15 cellular contexts compared by ENCODE assay signal in genomic region chr1:222739465-222739864, GRCh38. TPM values are rescaled to one million over a fixed set of nuclear protein-coding genes. Genes with fewer than 3 reads are reported as not detected.
DNase-seq lines count a peak whose midpoint lies in the region; ATAC-seq and TF ChIP-seq lines count a peak whose summit lies in the region.
"Had no signal": no experiment of that assay in that cellular context is flagged by ENCODE, and none has a peak within 500 bp of the region (broad histone marks: within the 10 kb centered on the region; RNA-seq: fewer than 3 reads in every experiment).

No MANE protein-coding gene starts in this region.

- H3K36me3 Mint-ChIP-seq in activated B cell treated with CpG ODN at 0.5 μM for 24 hours (ENCODE audit: low read depth), result peaks cover 15% of the 10 kb centered on the region
- H3K36me3 Mint-ChIP-seq: IgD-negative memory B cell had no signal

- H3K9me3 ChIP-seq in BLaER1 treated with 17β-estradiol and CSF1 and Interleukin-3, amounts not matched to agents 10 nM and 100 nM (replicated peaks in 1 of 11), result no peaks in the 10 kb centered on the region
- no peaks in the 10 kb centered on the region for H3K9me3 ChIP-seq in muscle layer of duodenum (ENCODE audit: control insufficient read depth in 1 of 2, low read length in 2 of 2)
- H3K9me3 ChIP-seq in stomach, result no peaks in the 10 kb centered on the region
- H3K9me3 ChIP-seq: MG63, SJCRH30 had no signal

- WGBS in stomach, 5 donors, result 28 to 64% (median 61%) methylated on average over 2 of the region's 2 CpGs

- POLR2A ChIA-PET in activated B cell treated with CpG ODN at 0.5 μM for 24 hours (lab: Charles Lee), result interaction anchor here (0.8 to 1.6 kb wide), 8 partner anchors 10 to 98 kb away, joined by 3 to 15 read pairs (median 4); partner anchors contain the start of genes AIDA and BROX

- peaks cover 0 to 27% (median 0%) of the 10 kb centered on the region in 11 experiments; a peak in 3 of 22 replicates for H3K27me3 ChIP-seq in BLaER1 treated with 17β-estradiol and CSF1 and Interleukin-3, amounts not matched to agents 10 nM and 100 nM
- no peaks in the 10 kb centered on the region for H3K27me3 ChIP-seq in muscle layer of duodenum (ENCODE audit: low read depth, low read length)
- no peaks in the 10 kb centered on the region for H3K27me3 ChIP-seq in stomach
- H3K27me3 ChIP-seq: MG63, SJCRH30 had no signal

- H3K4me3 Mint-ChIP-seq in activated B cell treated with CpG ODN at 0.5 μM for 24 hours, result no peak overlapping the region
- H3K4me3 Mint-ChIP-seq: CD8-positive, alpha-beta memory T cell had no signal

- H3K4me2 ChIP-seq in BLaER1 treated with 17β-estradiol and CSF1 and Interleukin-3, amounts not matched to agents 10 nM and 100 nM, result peak overlapping the region; percentile 19 to 74 (median 46); a peak in 17 of 22 replicates

- no peaks in the 10 kb centered on the region for H3K27me3 Mint-ChIP-seq in activated B cell treated with CpG ODN at 0.5 μM for 24 hours
- H3K27me3 Mint-ChIP-seq: CD8-positive, alpha-beta memory T cell; IgD-negative memory B cell had no signal

- intact Hi-C loops in activated B cell treated with CpG ODN at 0.5 μM for 24 hours (cut with micrococcal nuclease), result loop anchor here (2.0 kb wide), 3 partner anchors 75 to 383 kb away; partner anchors contain the start of gene DISP1
- intact Hi-C loops in stomach (cut with DNase I; ENCODE audit: low total_unique reads), result no loop called here

- peaks cover 0 to 35% (median 0%) of the 10 kb centered on the region in 11 experiments; a peak in 4 of 22 replicates for H4K20me1 ChIP-seq in BLaER1 treated with 17β-estradiol and CSF1 and Interleukin-3, amounts not matched to agents 10 nM and 100 nM

- H3K9me3 Mint-ChIP-seq in activated B cell treated with CpG ODN at 0.5 μM for 24 hours, result no peaks in the 10 kb centered on the region
- H3K9me3 Mint-ChIP-seq: CD8-positive, alpha-beta memory T cell; IgD-negative memory B cell had no signal

- ATAC-seq in activated B cell treated with CpG ODN at 0.5 μM for 24 hours (ENCODE audit: low read depth), result peak; percentile 40

- peak overlapping the region in 3 of 11 experiments; percentile 12 to 34 (median 24); a peak in 2 of 22 replicates for H3K9ac ChIP-seq in BLaER1 treated with 17β-estradiol and CSF1 and Interleukin-3, amounts not matched to agents 10 nM and 100 nM

- no peak overlapping the region for H3K4me3 ChIP-seq in BLaER1 treated with 17β-estradiol and CSF1 and Interleukin-3, amounts not matched to agents 10 nM and 100 nM
- H3K4me3 ChIP-seq in muscle layer of duodenum (ENCODE audit: low read depth in 1 of 2, low read length in 2 of 2) (no peak overlapping the region), stomach (peak overlapping the region in 1 of 4 donors; percentile 14)
- H3K4me3 ChIP-seq: MG63, SJCRH30 had no signal

- no peak for DNase-seq in activated B cell treated with CpG ODN at 0.5 μM for 24 hours
- no peak for DNase-seq in stomach
- no peak for DNase-seq in stimulated activated CD4-positive, alpha-beta T cell treated with anti-CD3 and anti-CD28 coated beads, Interleukin-4, amount 100 ng/mL, for 4 hours
- no peak for DNase-seq in glomerular visceral epithelial cell (ENCODE audit: extremely low spot score)
- no peak for DNase-seq in Kasumi-1 (lab: John Stamatoyannopoulos, UW)
- DNase-seq: Calu3, NCI-H524 treated with DMSO at 0.1 percent for 48 hours had no signal

- peaks cover 43% of the 10 kb centered on the region for H3K4me1 Mint-ChIP-seq in activated B cell treated with CpG ODN at 0.5 μM for 24 hours

- no peak for TF ChIP-seq CTCF in activated B cell treated with CpG ODN at 0.5 μM for 24 hours (IDR thresholded peaks at IDR 0.05)
- no peak for TF ChIP-seq CTCF in stomach (IDR thresholded peaks at IDR 0.05)

- H3K36me3 ChIP-seq in BLaER1 treated with 17β-estradiol and CSF1 and Interleukin-3, amounts not matched to agents 10 nM and 100 nM, result peaks cover 6 to 34% (median 19%) of the 10 kb centered on the region in 11 experiments
- peaks cover 12 to 19% of the 10 kb centered on the region in 2 donors for H3K36me3 ChIP-seq in muscle layer of duodenum (ENCODE audit: control insufficient read depth in 1 of 2, insufficient read depth in 2 of 2, low read length in 2 of 2)
- peaks cover 7 to 32% (median 17%) of the 10 kb centered on the region in 4 donors for H3K36me3 ChIP-seq in stomach

- TF ChIP-seq POLR2A in stomach (IDR thresholded peaks at IDR 0.05), result no peak

- H3K4me1 ChIP-seq in BLaER1 treated with 17β-estradiol and CSF1 and Interleukin-3, amounts not matched to agents 10 nM and 100 nM, result peaks cover 9 to 20% (median 15%) of the 10 kb centered on the region in 10 experiments; a peak in 18 of 20 replicates
- H3K4me1 ChIP-seq in muscle layer of duodenum (ENCODE audit: control insufficient read depth in 1 of 2, insufficient read depth in 2 of 2, low read length in 2 of 2), result no peaks in the 10 kb centered on the region
- H3K4me1 ChIP-seq in stomach, result peaks cover 4 to 18% (median 11%) of the 10 kb centered on the region in 4 donors
- H3K4me1 ChIP-seq: SJCRH30 had no signal

- CTCF ChIA-PET in activated B cell treated with CpG ODN at 0.5 μM for 24 hours (lab: Charles Lee), result interaction anchor here (0.7 to 2.7 kb wide), 21 partner anchors 9 to 394 kb away, joined by 3 to 23 read pairs (median 4); partner anchors contain the start of gene BROX

- no peak for TF ChIP-seq EP300 in stomach (IDR thresholded peaks at IDR 0.05)

- peak overlapping the region in 2 of 11 experiments; percentile 1 to 24; a peak in 2 of 22 replicates for H3K27ac ChIP-seq in BLaER1 treated with 17β-estradiol and CSF1 and Interleukin-3, amounts not matched to agents 10 nM and 100 nM
- H3K27ac ChIP-seq in muscle layer of duodenum (ENCODE audit: low read length), result peak overlapping the region; percentile 9
- H3K27ac ChIP-seq in stomach, result peak overlapping the region; percentile 61 to 78 (median 69)
- H3K27ac ChIP-seq: SJCRH30 had no signal

- H3K27ac Mint-ChIP-seq in activated B cell treated with CpG ODN at 0.5 μM for 24 hours, result no peak overlapping the region

RNA-seq across cellular contexts. Expression of gene FAM177B, which starts 2.5 kb away (rescaled TPM):
- total RNA-seq in activated B cell treated with CpG ODN at 0.5 μM for 24 hours (3.5 and 3.8 TPM in 2 replicates), stomach (10 to 100 TPM in 2 of 5 donors, 1 to 10 TPM in 1, not detected in 2; 4.1 to 39.7 (median 21.9) TPM)
- 10 to 100 TPM in 1 of 3 donors, 1 to 10 TPM in 2; 2.0 to 53.9 (median 5.9) TPM for polyA plus RNA-seq in stomach
- total RNA-seq: Calu3; CD8-positive, alpha-beta memory T cell; H4; OCI-LY7; SJCRH30 had no signal
- polyA plus RNA-seq: CD8-positive, alpha-beta memory T cell had no signal

RNA-seq across cellular contexts. Expression of gene BROX, which starts 27.1 kb away (rescaled TPM):
- total RNA-seq in activated B cell treated with CpG ODN at 0.5 μM for 24 hours (27.8 and 34.6 TPM in 2 replicates), stomach (10 to 100 TPM in 4 of 5 donors, 1 to 10 TPM in 1; 4.3 to 57.3 (median 39.4) TPM)
- polyA plus RNA-seq in stomach, result 10 to 100 TPM; 12.3 to 21.2 (median 13.5) TPM

RNA-seq across cellular contexts. Expression of gene AIDA, which starts 27.2 kb away (rescaled TPM):
- total RNA-seq in activated B cell treated with CpG ODN at 0.5 μM for 24 hours (50.4 and 54.3 TPM in 2 replicates), stomach (10 to 100 TPM; 31.2 to 63.5 (median 36.6) TPM)
- 10 to 100 TPM; 29.7 to 59.7 (median 52.9) TPM for polyA plus RNA-seq in stomach
